1 cellular context compared by ENCODE assay signal in the genomic region with DNA sequence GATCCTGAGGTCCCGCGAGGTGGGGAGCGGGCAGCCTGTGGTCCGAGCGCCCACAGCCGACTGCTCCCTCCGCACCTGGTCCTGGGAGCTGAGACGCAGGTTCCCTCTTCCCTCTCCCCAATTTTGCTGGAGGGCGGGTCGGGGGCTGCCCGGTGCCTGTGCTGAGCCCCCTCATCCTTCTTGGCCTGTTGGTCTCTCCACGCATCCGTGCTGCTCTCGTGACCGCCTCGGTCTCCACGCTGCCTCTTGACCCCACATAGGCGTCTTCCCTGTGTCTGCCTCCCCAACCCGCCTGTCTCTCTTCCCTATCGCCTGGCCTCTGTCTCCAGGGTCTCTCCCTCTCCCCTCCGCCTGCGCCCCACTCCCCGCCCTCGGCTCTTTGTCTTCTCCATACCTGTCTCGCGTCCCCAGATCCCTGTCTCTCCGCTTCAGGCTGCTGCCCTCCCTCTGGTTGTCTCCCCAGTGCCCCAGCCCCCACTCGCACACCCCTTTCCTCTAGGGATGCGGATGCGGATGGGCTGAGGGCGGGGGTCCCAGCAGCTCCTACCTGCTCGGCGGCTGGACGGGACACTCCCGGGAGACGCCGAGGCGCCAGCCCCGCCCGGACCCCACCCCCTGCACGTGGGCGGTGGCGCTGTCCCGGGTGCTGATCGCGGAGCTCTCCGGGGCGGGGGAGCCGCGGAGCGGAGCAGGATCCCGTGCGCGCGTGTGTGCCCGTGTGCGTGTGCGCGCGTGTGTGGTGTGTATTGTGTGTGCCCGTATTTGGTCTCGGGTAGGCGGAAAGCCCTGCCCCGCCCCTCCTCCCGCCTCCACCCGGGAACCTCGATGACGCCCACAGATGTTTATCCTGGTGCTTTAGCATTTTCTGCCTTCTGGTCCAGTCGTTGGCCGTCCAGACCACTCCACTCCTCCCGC.
TF ChIP-seq lines count a peak whose summit lies in the region.

A gene (minus strand): TSS at position 720 of the 915 bp plus-strand sequence. CDS start 1,248 bp downstream, outside the sequence.

TF ChIP-seq in K562, 482 proteins besides CTCF, POLR2A, EP300 and RAD21 (continued from another document and continues in another):
- TF ChIP-seq, protein P1, sequence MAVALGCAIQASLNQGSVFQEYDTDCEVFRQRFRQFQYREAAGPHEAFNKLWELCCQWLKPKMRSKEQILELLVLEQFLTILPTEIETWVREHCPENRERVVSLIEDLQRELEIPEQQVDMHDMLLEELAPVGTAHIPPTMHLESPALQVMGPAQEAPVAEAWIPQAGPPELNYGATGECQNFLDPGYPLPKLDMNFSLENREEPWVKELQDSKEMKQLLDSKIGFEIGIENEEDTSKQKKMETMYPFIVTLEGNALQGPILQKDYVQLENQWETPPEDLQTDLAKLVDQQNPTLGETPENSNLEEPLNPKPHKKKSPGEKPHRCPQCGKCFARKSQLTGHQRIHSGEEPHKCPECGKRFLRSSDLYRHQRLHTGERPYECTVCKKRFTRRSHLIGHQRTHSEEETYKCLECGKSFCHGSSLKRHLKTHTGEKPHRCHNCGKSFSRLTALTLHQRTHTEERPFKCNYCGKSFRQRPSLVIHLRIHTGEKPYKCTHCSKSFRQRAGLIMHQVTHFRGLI (CRISPR knock-in tag; IDR thresholded peaks at IDR 0.05) = no peak
- TF ChIP-seq POLR2AphosphoS5 (IDR thresholded peaks at IDR 0.05; ENCODE audit: control insufficient read depth, insufficient read depth, low read depth, low read length) (no peak), CHD2 (IDR thresholded peaks at IDR 0.05; ENCODE audit: low read depth, low read length) (no peak), KAT2B (IDR thresholded peaks at IDR 0.05; ENCODE audit: low read depth, low read length) (no peak), RBM25 (IDR thresholded peaks at IDR 0.05; ENCODE audit: low read depth, low read length, severe bottlenecking) (no peak), ZSCAN29 (IDR thresholded peaks at IDR 0.05) (no peak), PHF8 (IDR thresholded peaks at IDR 0.05; ENCODE audit: borderline replicate concordance, low read length) (no peak), CXXC5 (CRISPR knock-in tag; IDR thresholded peaks at IDR 0.05) (peak; percentile 68; the same call in 1 of the 2 replicates), ZEB2 (IDR thresholded peaks at IDR 0.05) (peak; percentile 34; the same call in 1 of the 2 replicates), L3MBTL2 (IDR thresholded peaks at IDR 0.05) (no peak), SETDB1 (IDR thresholded peaks at IDR 0.05; ENCODE audit: low read length) (no peak), MAFK (IDR thresholded peaks at IDR 0.05; ENCODE audit: low read length) (no peak), MTA3 (IDR thresholded peaks at IDR 0.05; ENCODE audit: borderline replicate concordance) (no peak), CCNT2 (IDR thresholded peaks at IDR 0.05; ENCODE audit: borderline replicate concordance, extremely low read depth, insufficient read length, low read depth, low read length) (peak; percentile 57), NCOA1 (IDR thresholded peaks at IDR 0.05; ENCODE audit: low read depth) (peak; percentile 75), ZC3H8 (IDR thresholded peaks at IDR 0.05) (no peak), SMAD3 (CRISPR knock-in tag; conservative IDR thresholded peaks at IDR 0.05) (no peak), PHB (CRISPR knock-in tag; IDR thresholded peaks at IDR 0.05) (no peak), NR2C2 (CRISPR knock-in tag; IDR thresholded peaks at IDR 0.05) (peak; percentile 83), NR2C2 (tag; IDR thresholded peaks at IDR 0.05) (no peak), SREBF2 (CRISPR knock-in tag; IDR thresholded peaks at IDR 0.05) (no peak), ZNF224 (CRISPR knock-in tag; IDR thresholded peaks at IDR 0.05) (peak; percentile 87), HOXB6 (CRISPR knock-in tag; IDR thresholded peaks at IDR 0.05; ENCODE audit: borderline replicate concordance) (no peak), ERF (CRISPR knock-in tag; IDR thresholded peaks at IDR 0.05) (no peak), HMGN3 (IDR thresholded peaks at IDR 0.05; ENCODE audit: borderline replicate concordance, extremely low read depth, insufficient read length, low read depth, low read length) (peak; percentile 29), ZNF445 (CRISPR knock-in tag; IDR thresholded peaks at IDR 0.05; ENCODE audit: low read depth) (no peak), ZNF551 (CRISPR knock-in tag; IDR thresholded peaks at IDR 0.05) (no peak), ZFP1 (CRISPR knock-in tag; IDR thresholded peaks at IDR 0.05) (no peak), COPS2 (conservative IDR thresholded peaks at IDR 0.05) (no peak), HNRNPLL (IDR thresholded peaks at IDR 0.05; ENCODE audit: low read depth, low read length, poor library complexity, severe bottlenecking) (no peak), CBX5 (IDR thresholded peaks at IDR 0.05; ENCODE audit: borderline replicate concordance, low read depth) (no peak), ZNF436 (CRISPR knock-in tag; IDR thresholded peaks at IDR 0.05) (no peak), RFX7 (CRISPR knock-in tag; IDR thresholded peaks at IDR 0.05) (no peak), NFIC (IDR thresholded peaks at IDR 0.05) (no peak), CHD4 (IDR thresholded peaks at IDR 0.05; ENCODE audit: insufficient read depth, insufficient replicate concordance, low read depth, low read length, poor library complexity, severe bottlenecking) (no peak), STAG1 (CRISPR knock-in tag; IDR thresholded peaks at IDR 0.05; ENCODE audit: borderline replicate concordance) (0 out of 2 replicates have a peak, but pooled peaks have one; percentile 34), DMBX1 (CRISPR knock-in tag; IDR thresholded peaks at IDR 0.05; ENCODE audit: borderline replicate concordance) (no peak), LCOR (CRISPR knock-in tag; IDR thresholded peaks at IDR 0.05) (0 out of 2 replicates have a peak, but pooled peaks have one; percentile 46), DIDO1 (tag; IDR thresholded peaks at IDR 0.05; ENCODE audit: low read depth) (no peak), RHOXF2B (CRISPR knock-in tag; conservative IDR thresholded peaks at IDR 0.05) (no peak), ZNF699 (CRISPR knock-in tag; IDR thresholded peaks at IDR 0.05; ENCODE audit: insufficient replicate concordance) (no peak), FOSL1 (tag; conservative IDR thresholded peaks at IDR 0.05) (no peak), HMG20A (CRISPR knock-in tag; conservative IDR thresholded peaks at IDR 0.05) (no peak), KLF1 (tag; IDR thresholded peaks at IDR 0.05) (no peak), JUNB (CRISPR knock-in tag; conservative IDR thresholded peaks at IDR 0.05) (no peak), PCBP1 (IDR thresholded peaks at IDR 0.05; ENCODE audit: low read depth, low read length, poor library complexity, severe bottlenecking) (peak; percentile 36), RBM34 (IDR thresholded peaks at IDR 0.05; ENCODE audit: borderline replicate concordance, insufficient read depth, low read length) (no peak)
- TF ChIP-seq, protein P2, sequence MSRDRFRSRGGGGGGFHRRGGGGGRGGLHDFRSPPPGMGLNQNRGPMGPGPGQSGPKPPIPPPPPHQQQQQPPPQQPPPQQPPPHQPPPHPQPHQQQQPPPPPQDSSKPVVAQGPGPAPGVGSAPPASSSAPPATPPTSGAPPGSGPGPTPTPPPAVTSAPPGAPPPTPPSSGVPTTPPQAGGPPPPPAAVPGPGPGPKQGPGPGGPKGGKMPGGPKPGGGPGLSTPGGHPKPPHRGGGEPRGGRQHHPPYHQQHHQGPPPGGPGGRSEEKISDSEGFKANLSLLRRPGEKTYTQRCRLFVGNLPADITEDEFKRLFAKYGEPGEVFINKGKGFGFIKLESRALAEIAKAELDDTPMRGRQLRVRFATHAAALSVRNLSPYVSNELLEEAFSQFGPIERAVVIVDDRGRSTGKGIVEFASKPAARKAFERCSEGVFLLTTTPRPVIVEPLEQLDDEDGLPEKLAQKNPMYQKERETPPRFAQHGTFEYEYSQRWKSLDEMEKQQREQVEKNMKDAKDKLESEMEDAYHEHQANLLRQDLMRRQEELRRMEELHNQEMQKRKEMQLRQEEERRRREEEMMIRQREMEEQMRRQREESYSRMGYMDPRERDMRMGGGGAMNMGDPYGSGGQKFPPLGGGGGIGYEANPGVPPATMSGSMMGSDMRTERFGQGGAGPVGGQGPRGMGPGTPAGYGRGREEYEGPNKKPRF (IDR thresholded peaks at IDR 0.05; ENCODE audit: low read depth, low read length) = no peak
- TF ChIP-seq, protein P3, sequence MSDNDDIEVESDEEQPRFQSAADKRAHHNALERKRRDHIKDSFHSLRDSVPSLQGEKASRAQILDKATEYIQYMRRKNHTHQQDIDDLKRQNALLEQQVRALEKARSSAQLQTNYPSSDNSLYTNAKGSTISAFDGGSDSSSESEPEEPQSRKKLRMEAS (CRISPR knock-in tag; IDR thresholded peaks at IDR 0.05) = peak; percentile 99
- TF ChIP-seq, protein P4, sequence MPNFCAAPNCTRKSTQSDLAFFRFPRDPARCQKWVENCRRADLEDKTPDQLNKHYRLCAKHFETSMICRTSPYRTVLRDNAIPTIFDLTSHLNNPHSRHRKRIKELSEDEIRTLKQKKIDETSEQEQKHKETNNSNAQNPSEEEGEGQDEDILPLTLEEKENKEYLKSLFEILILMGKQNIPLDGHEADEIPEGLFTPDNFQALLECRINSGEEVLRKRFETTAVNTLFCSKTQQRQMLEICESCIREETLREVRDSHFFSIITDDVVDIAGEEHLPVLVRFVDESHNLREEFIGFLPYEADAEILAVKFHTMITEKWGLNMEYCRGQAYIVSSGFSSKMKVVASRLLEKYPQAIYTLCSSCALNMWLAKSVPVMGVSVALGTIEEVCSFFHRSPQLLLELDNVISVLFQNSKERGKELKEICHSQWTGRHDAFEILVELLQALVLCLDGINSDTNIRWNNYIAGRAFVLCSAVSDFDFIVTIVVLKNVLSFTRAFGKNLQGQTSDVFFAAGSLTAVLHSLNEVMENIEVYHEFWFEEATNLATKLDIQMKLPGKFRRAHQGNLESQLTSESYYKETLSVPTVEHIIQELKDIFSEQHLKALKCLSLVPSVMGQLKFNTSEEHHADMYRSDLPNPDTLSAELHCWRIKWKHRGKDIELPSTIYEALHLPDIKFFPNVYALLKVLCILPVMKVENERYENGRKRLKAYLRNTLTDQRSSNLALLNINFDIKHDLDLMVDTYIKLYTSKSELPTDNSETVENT (CRISPR knock-in tag; IDR thresholded peaks at IDR 0.05) = no peak
- TF ChIP-seq, protein P5, sequence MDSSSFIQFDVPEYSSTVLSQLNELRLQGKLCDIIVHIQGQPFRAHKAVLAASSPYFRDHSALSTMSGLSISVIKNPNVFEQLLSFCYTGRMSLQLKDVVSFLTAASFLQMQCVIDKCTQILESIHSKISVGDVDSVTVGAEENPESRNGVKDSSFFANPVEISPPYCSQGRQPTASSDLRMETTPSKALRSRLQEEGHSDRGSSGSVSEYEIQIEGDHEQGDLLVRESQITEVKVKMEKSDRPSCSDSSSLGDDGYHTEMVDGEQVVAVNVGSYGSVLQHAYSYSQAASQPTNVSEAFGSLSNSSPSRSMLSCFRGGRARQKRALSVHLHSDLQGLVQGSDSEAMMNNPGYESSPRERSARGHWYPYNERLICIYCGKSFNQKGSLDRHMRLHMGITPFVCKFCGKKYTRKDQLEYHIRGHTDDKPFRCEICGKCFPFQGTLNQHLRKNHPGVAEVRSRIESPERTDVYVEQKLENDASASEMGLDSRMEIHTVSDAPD (CRISPR knock-in tag; IDR thresholded peaks at IDR 0.05) = no peak
- TF ChIP-seq, protein P6, sequence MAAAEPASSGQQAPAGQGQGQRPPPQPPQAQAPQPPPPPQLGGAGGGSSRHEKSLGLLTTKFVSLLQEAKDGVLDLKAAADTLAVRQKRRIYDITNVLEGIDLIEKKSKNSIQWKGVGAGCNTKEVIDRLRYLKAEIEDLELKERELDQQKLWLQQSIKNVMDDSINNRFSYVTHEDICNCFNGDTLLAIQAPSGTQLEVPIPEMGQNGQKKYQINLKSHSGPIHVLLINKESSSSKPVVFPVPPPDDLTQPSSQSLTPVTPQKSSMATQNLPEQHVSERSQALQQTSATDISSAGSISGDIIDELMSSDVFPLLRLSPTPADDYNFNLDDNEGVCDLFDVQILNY (CRISPR knock-in tag; IDR thresholded peaks at IDR 0.05) = peak; percentile 90
- TF ChIP-seq, protein P7, sequence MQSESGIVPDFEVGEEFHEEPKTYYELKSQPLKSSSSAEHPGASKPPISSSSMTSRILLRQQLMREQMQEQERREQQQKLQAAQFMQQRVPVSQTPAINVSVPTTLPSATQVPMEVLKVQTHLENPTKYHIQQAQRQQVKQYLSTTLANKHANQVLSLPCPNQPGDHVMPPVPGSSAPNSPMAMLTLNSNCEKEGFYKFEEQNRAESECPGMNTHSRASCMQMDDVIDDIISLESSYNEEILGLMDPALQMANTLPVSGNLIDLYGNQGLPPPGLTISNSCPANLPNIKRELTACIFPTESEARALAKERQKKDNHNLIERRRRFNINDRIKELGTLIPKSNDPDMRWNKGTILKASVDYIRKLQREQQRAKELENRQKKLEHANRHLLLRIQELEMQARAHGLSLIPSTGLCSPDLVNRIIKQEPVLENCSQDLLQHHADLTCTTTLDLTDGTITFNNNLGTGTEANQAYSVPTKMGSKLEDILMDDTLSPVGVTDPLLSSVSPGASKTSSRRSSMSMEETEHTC (IDR thresholded peaks at IDR 0.05) = peak; percentile 43; the same call in 1 of the 2 replicates
- TF ChIP-seq, protein P8, sequence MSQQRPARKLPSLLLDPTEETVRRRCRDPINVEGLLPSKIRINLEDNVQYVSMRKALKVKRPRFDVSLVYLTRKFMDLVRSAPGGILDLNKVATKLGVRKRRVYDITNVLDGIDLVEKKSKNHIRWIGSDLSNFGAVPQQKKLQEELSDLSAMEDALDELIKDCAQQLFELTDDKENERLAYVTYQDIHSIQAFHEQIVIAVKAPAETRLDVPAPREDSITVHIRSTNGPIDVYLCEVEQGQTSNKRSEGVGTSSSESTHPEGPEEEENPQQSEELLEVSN (IDR thresholded peaks at IDR 0.05; ENCODE audit: borderline replicate concordance in 1 of 2, extremely low read depth in 1 of 2, insufficient read depth in 1 of 2, insufficient read length in 1 of 2, low read depth in 1 of 2, low read length in 1 of 2, poor library complexity in 1 of 2, severe bottlenecking in 1 of 2) = peak in 1 of 2 experiments; percentile 52
- TF ChIP-seq, protein P9, sequence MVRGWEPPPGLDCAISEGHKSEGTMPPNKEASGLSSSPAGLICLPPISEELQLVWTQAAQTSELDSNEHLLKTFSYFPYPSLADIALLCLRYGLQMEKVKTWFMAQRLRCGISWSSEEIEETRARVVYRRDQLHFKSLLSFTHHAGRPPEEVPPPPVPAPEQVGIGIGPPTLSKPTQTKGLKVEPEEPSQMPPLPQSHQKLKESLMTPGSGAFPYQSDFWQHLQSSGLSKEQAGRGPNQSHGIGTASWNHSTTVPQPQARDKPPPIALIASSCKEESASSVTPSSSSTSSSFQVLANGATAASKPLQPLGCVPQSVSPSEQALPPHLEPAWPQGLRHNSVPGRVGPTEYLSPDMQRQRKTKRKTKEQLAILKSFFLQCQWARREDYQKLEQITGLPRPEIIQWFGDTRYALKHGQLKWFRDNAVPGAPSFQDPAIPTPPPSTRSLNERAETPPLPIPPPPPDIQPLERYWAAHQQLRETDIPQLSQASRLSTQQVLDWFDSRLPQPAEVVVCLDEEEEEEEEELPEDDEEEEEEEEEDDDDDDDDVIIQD (CRISPR knock-in tag; IDR thresholded peaks at IDR 0.05) = no peak
- TF ChIP-seq, protein P10, sequence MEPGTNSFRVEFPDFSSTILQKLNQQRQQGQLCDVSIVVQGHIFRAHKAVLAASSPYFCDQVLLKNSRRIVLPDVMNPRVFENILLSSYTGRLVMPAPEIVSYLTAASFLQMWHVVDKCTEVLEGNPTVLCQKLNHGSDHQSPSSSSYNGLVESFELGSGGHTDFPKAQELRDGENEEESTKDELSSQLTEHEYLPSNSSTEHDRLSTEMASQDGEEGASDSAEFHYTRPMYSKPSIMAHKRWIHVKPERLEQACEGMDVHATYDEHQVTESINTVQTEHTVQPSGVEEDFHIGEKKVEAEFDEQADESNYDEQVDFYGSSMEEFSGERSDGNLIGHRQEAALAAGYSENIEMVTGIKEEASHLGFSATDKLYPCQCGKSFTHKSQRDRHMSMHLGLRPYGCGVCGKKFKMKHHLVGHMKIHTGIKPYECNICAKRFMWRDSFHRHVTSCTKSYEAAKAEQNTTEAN (CRISPR knock-in tag; IDR thresholded peaks at IDR 0.05) = peak; percentile 94
